8 cellular contexts compared by ENCODE assay signal in genomic region chr19:55081773-55082022, GRCh38. TPM values are rescaled to one million over a fixed set of nuclear protein-coding genes. Genes with fewer than 3 reads are reported as not detected.
A peak's percentile ranks its signal among the peaks of the same experiment; 100 is the strongest.
DNase-seq lines count a peak whose midpoint lies in the region; ATAC-seq, FAIRE-seq and TF ChIP-seq lines count a peak whose summit lies in the region.

No MANE protein-coding gene starts in this region.

- peaks cover 0 to 2% (median 0%) of the 10 kb centered on the region in 5 donors for H3K9me3 Mint-ChIP-seq in CD8-positive, alpha-beta memory T cell

- no peaks in the 10 kb centered on the region for H3K9me1 ChIP-seq in endothelial cell of umbilical vein (replicated peaks; ENCODE audit: control insufficient read depth, extremely low read depth, insufficient read depth, low read length)

- H3K27ac ChIP-seq in CD8-positive, alpha-beta memory T cell (ENCODE audit: low read depth, low read length) = no peak overlapping the region
- H3K27ac ChIP-seq in endothelial cell of umbilical vein (ENCODE audit: insufficient read depth, low read depth, low read length) = no peak overlapping the region
- no peak overlapping the region for H3K27ac ChIP-seq in neutrophil
- H3K27ac ChIP-seq in colonic mucosa = no peak overlapping the region

- CTCF ChIA-PET in CD8-positive, alpha-beta memory T cell (lab: Charles Lee) = no interaction called here
- CTCF ChIA-PET in endothelial cell of umbilical vein (lab: Charles Lee) = interaction anchor here (1.1 kb wide), 1 partner anchor 79 kb away, joined by 3 read pairs; no protein-coding TSS in a partner anchor

- H3K27me3 Mint-ChIP-seq in CD8-positive, alpha-beta memory T cell = peaks cover 45 to 69% of the 10 kb centered on the region in 2 donors

- peaks cover 19% of the 10 kb centered on the region for H3K27me3 ChIP-seq in CD8-positive, alpha-beta memory T cell (ENCODE audit: insufficient read depth, low read length, poor library complexity, severe bottlenecking)
- H3K27me3 ChIP-seq in MG63 (peaks cover 29% of the 10 kb centered on the region), endothelial cell of umbilical vein (ENCODE audit: control insufficient read depth in 2 of 2, insufficient read depth in 2 of 2, low read length in 2 of 2) (peaks cover 0 to 3% of the 10 kb centered on the region in 2 experiments), neutrophil (peaks cover 93% of the 10 kb centered on the region), colonic mucosa (peaks cover 17% of the 10 kb centered on the region)

- intact Hi-C loops in endothelial cell of umbilical vein (cut with micrococcal nuclease) = loop anchor here (2.0 to 5.0 kb wide), 4 partner anchors 21 to 1039 kb away; partner anchors contain the start of genes LENG9 and ZNF787
- intact Hi-C loops in colonic mucosa (cut with DNase I) = no loop called here

- peak overlapping the region in 4 of 8 donors; percentile 46 to 89 (median 62) for H3K27ac Mint-ChIP-seq in CD8-positive, alpha-beta memory T cell

- dilution Hi-C loops in endothelial cell of umbilical vein (cut with MboI; ENCODE audit: extremely low pct_ligation_motif_present, low sequenced_read_pairs) = no loop called here

- POLR2A ChIA-PET in CD8-positive, alpha-beta memory T cell (lab: Charles Lee) = interaction anchor here (0.9 to 1.4 kb wide), 2 partner anchors 19 to 35 kb away, joined by 3 to 4 read pairs; partner anchors contain the start of genes PPP1R12C and RDH13
- POLR2A ChIA-PET in endothelial cell of umbilical vein (lab: Charles Lee) = no interaction called here

- no peak for DNase-seq in CD8-positive, alpha-beta memory T cell
- DNase-seq in MG63 (no peak), endothelial cell of umbilical vein (ENCODE audit: low read depth, low spot score) (no peak), iPS-NIHi7 (ENCODE audit: extremely low spot score) (no peak), colonic mucosa (no peak)

- peaks cover 29% of the 10 kb centered on the region for H3K4me1 ChIP-seq in CD8-positive, alpha-beta memory T cell (ENCODE audit: insufficient read depth, low read length)
- H3K4me1 ChIP-seq in endothelial cell of umbilical vein (ENCODE audit: control insufficient read depth, extremely low read depth, insufficient read depth, low read length) (peaks cover 23% of the 10 kb centered on the region), neutrophil (ENCODE audit: control insufficient read depth in 1 of 2, insufficient read depth in 1 of 2, low read depth in 1 of 2, low read length in 1 of 2) (peaks cover 23 to 28% of the 10 kb centered on the region in 2 experiments), colonic mucosa (no peaks in the 10 kb centered on the region)

- peak overlapping the region; percentile 83 to 93 (median 86) for H3K4me3 Mint-ChIP-seq in CD8-positive, alpha-beta memory T cell

- H2AFZ ChIP-seq in endothelial cell of umbilical vein (ENCODE audit: low read depth, low read length) = peak overlapping the region; percentile 86

- H3K9ac ChIP-seq in endothelial cell of umbilical vein (replicated peaks; ENCODE audit: extremely low read depth, insufficient read depth, low read length) = no peak overlapping the region
- no peak overlapping the region for H3K9ac ChIP-seq in colonic mucosa (ENCODE audit: low read depth in 2 of 2, low read length in 2 of 2)

- peaks cover 16 to 37% (median 22%) of the 10 kb centered on the region in 3 donors for H3K4me1 Mint-ChIP-seq in CD8-positive, alpha-beta memory T cell

- no peak for TF ChIP-seq CTCF in endothelial cell of umbilical vein (IDR thresholded peaks at IDR 0.05; ENCODE audit: extremely low read depth in 1 of 2, insufficient read depth in 1 of 2, low read depth in 1 of 2, low read length in 2 of 2)
- TF ChIP-seq CTCF in neutrophil (IDR thresholded peaks at IDR 0.05) = no peak
- TF ChIP-seq CTCF in colonic mucosa (IDR thresholded peaks at IDR 0.05) = no peak

- no peaks in the 10 kb centered on the region for H3K79me2 ChIP-seq in endothelial cell of umbilical vein (ENCODE audit: control insufficient read depth, insufficient read depth, low read length)

- H3K4me3 ChIP-seq in CD8-positive, alpha-beta memory T cell (ENCODE audit: low read length) = peak overlapping the region; percentile 90
- H3K4me3 ChIP-seq in MG63 (peak overlapping the region; percentile 27), endothelial cell of umbilical vein (replicated peaks in 1 of 3; ENCODE audit: insufficient read depth in 1 of 3, low read depth in 1 of 3, low read length in 3 of 3) (peak overlapping the region in 2 of 3 experiments; percentile 11 to 14), neutrophil (ENCODE audit: low read depth in 1 of 2, low read length in 1 of 2) (peak overlapping the region; percentile 37 to 46), colonic mucosa (no peak overlapping the region)

- no peaks in the 10 kb centered on the region for H3K36me3 ChIP-seq in CD8-positive, alpha-beta memory T cell (ENCODE audit: insufficient read depth, low read length)
- H3K36me3 ChIP-seq in MG63 (no peaks in the 10 kb centered on the region), endothelial cell of umbilical vein (ENCODE audit: control insufficient read depth in 2 of 2, extremely low read depth in 1 of 2, insufficient read depth in 2 of 2, low read length in 2 of 2) (no peaks in the 10 kb centered on the region), neutrophil (no peaks in the 10 kb centered on the region), colonic mucosa (no peaks in the 10 kb centered on the region)

- no peaks in the 10 kb centered on the region for H4K20me1 ChIP-seq in endothelial cell of umbilical vein (replicated peaks; ENCODE audit: control insufficient read depth, extremely low read depth, insufficient read depth, low read length)

- BruUV-seq in endothelial cell of umbilical vein (replicated peaks; lab: Mats Ljungman, UMichigan) = no TSS peak

- no peaks in the 10 kb centered on the region for H3K9me3 ChIP-seq in CD8-positive, alpha-beta memory T cell (ENCODE audit: low read length)
- H3K9me3 ChIP-seq in MG63 (no peaks in the 10 kb centered on the region), endothelial cell of umbilical vein (replicated peaks; ENCODE audit: control insufficient read depth, insufficient read depth, low read length) (no peaks in the 10 kb centered on the region), neutrophil (peaks cover 6% of the 10 kb centered on the region), colonic mucosa (no peaks in the 10 kb centered on the region)

- TF ChIP-seq POLR2A in endothelial cell of umbilical vein (IDR thresholded peaks at IDR 0.05; ENCODE audit: low read depth, low read length) = no peak

- no peaks in the 10 kb centered on the region for H3K36me3 Mint-ChIP-seq in CD8-positive, alpha-beta memory T cell

- ATAC-seq in GM21423 (IDR thresholded peaks at IDR 0.05; ENCODE audit: unreplicated experiment) = no peak
- ATAC-seq in HG03097 (IDR thresholded peaks at IDR 0.05; ENCODE audit: low FRiP score, unreplicated experiment) = no peak

- no peak for FAIRE-seq in endothelial cell of umbilical vein (lab: Jason Lieb, UNC)

- peak overlapping the region; percentile 66 for H3K4me2 ChIP-seq in endothelial cell of umbilical vein (ENCODE audit: insufficient read depth, low read length)

RNA-seq across cellular contexts. Expression of gene EPS8L1, which starts 6.0 kb away (rescaled TPM):
- total RNA-seq in CD8-positive, alpha-beta memory T cell = under 1 TPM; 0.27 to 0.74 TPM
- polyA plus RNA-seq in CD8-positive, alpha-beta memory T cell = 0.28 TPM
- total RNA-seq in MG63 (2014; rRNA removed; shearing (Covaris generic); ENCODE audit: low replicate concordance) = 1.1 TPM in 1 of 2 replicates, not detected in the other
- total RNA-seq in endothelial cell of umbilical vein (18.1 and 28.9 TPM in 2 replicates), colonic mucosa (10 to 100 TPM; 27.5 to 83.9 TPM)
- polyA plus RNA-seq in endothelial cell of umbilical vein = 13.8 and 15.9 TPM in 2 replicates
- 28.5 and 33.7 TPM in 2 replicates for polyA plus RNA-seq in endothelial cell of umbilical vein (2011; cell fraction: cytosol; rRNA removed)
- polyA plus RNA-seq in endothelial cell of umbilical vein (2011; cell fraction: nucleus; rRNA removed) = 14.0 and 17.1 TPM in 2 replicates
- polyA plus RNA-seq in endothelial cell of umbilical vein (2012) = 20.8 and 24.7 TPM in 2 replicates
- 3.9 and 5.5 TPM in 2 replicates for polyA minus RNA-seq in endothelial cell of umbilical vein
- polyA minus RNA-seq in endothelial cell of umbilical vein (2011; cell fraction: cytosol; rRNA and poly(A)+ RNA removed) = 4.0 TPM
- polyA minus RNA-seq in endothelial cell of umbilical vein (2011; cell fraction: nucleus; rRNA and poly(A)+ RNA removed) = 0.72 and 1.7 TPM in 2 replicates

RNA-seq across cellular contexts. Expression of gene RDH13, which starts 18.8 kb away (rescaled TPM):
- 10 to 100 TPM; 21.4 to 22.2 TPM for total RNA-seq in CD8-positive, alpha-beta memory T cell
- 15.8 TPM for polyA plus RNA-seq in CD8-positive, alpha-beta memory T cell
- total RNA-seq in MG63 (2014; rRNA removed; shearing (Covaris generic); ENCODE audit: low replicate concordance) = 17.9 and 23.8 TPM in 2 replicates
- total RNA-seq in endothelial cell of umbilical vein = 14.0 and 19.6 TPM in 2 replicates
- 8.7 and 9.5 TPM in 2 replicates for polyA plus RNA-seq in endothelial cell of umbilical vein
- polyA plus RNA-seq in endothelial cell of umbilical vein (2011; cell fraction: cytosol; rRNA removed) = 6.0 and 6.5 TPM in 2 replicates
- 10.5 and 13.6 TPM in 2 replicates for polyA plus RNA-seq in endothelial cell of umbilical vein (2011; cell fraction: nucleus; rRNA removed)
- polyA plus RNA-seq in endothelial cell of umbilical vein (2012) = 16.0 and 18.7 TPM in 2 replicates
- 8.3 and 11.4 TPM in 2 replicates for polyA minus RNA-seq in endothelial cell of umbilical vein
- 18.4 TPM for polyA minus RNA-seq in endothelial cell of umbilical vein (2011; cell fraction: cytosol; rRNA and poly(A)+ RNA removed)
- polyA minus RNA-seq in endothelial cell of umbilical vein (2011; cell fraction: nucleus; rRNA and poly(A)+ RNA removed) = 6.1 and 10.9 TPM in 2 replicates
- total RNA-seq in colonic mucosa = 10 to 100 TPM; 39.5 to 93.0 TPM

RNA-seq across cellular contexts. Expression of gene PPP1R12C, which starts 35.7 kb away (rescaled TPM):
- total RNA-seq in CD8-positive, alpha-beta memory T cell = 10 to 100 TPM; 95.4 to 98.3 TPM
- 7.7 TPM for polyA plus RNA-seq in CD8-positive, alpha-beta memory T cell
- total RNA-seq in MG63 (2014; rRNA removed; shearing (Covaris generic); ENCODE audit: low replicate concordance) = 76.0 and 81.1 TPM in 2 replicates
- 137 and 149 TPM in 2 replicates for total RNA-seq in endothelial cell of umbilical vein
- polyA plus RNA-seq in endothelial cell of umbilical vein = 69.5 and 86.4 TPM in 2 replicates
- 25.7 and 48.4 TPM in 2 replicates for polyA plus RNA-seq in endothelial cell of umbilical vein (2011; cell fraction: cytosol; rRNA removed)
- polyA plus RNA-seq in endothelial cell of umbilical vein (2011; cell fraction: nucleus; rRNA removed) = 435 and 453 TPM in 2 replicates
- polyA plus RNA-seq in endothelial cell of umbilical vein (2012) = 78.4 and 97.9 TPM in 2 replicates
- polyA minus RNA-seq in endothelial cell of umbilical vein = 30.1 and 37.1 TPM in 2 replicates
- 17.8 TPM for polyA minus RNA-seq in endothelial cell of umbilical vein (2011; cell fraction: cytosol; rRNA and poly(A)+ RNA removed)
- 60.6 and 103 TPM in 2 replicates for polyA minus RNA-seq in endothelial cell of umbilical vein (2011; cell fraction: nucleus; rRNA and poly(A)+ RNA removed)
- 100 to 1,000 TPM in 1 of 2 donors, 10 to 100 TPM in 1; 82.6 to 112 TPM for total RNA-seq in colonic mucosa

RNA-seq across cellular contexts. Expression of gene GP6, which starts 43.6 kb away (rescaled TPM):
- total RNA-seq in CD8-positive, alpha-beta memory T cell = not detected
- polyA plus RNA-seq in CD8-positive, alpha-beta memory T cell = 0.21 TPM
- not detected in 2 replicates for total RNA-seq in MG63 (2014; rRNA removed; shearing (Covaris generic); ENCODE audit: low replicate concordance)
- 0.27 and 0.28 TPM in 2 replicates for total RNA-seq in endothelial cell of umbilical vein
- polyA plus RNA-seq in endothelial cell of umbilical vein = 0.11 and 0.21 TPM in 2 replicates
- polyA plus RNA-seq in endothelial cell of umbilical vein (2011; cell fraction: cytosol; rRNA removed) = 0.07 and 0.15 TPM in 2 replicates
- polyA plus RNA-seq in endothelial cell of umbilical vein (2011; cell fraction: nucleus; rRNA removed) = 0.29 and 0.54 TPM in 2 replicates
- polyA plus RNA-seq in endothelial cell of umbilical vein (2012) = 0.33 and 0.84 TPM in 2 replicates
- 0.62 and 0.92 TPM in 2 replicates for polyA minus RNA-seq in endothelial cell of umbilical vein
- not detected for polyA minus RNA-seq in endothelial cell of umbilical vein (2011; cell fraction: cytosol; rRNA and poly(A)+ RNA removed)
- not detected in 2 replicates for polyA minus RNA-seq in endothelial cell of umbilical vein (2011; cell fraction: nucleus; rRNA and poly(A)+ RNA removed)
- total RNA-seq in colonic mucosa = 1 to 10 TPM in 1 of 2 donors, under 1 TPM in 1; 0.32 to 1.1 TPM
